ENCODE assay signal across 24 cellular contexts in genomic region chr1:93525431-93525830, GRCh38.
"Had no signal": no experiment of that assay in that cellular context is flagged by ENCODE, and none has a peak within 500 bp of the region (broad histone marks: within the 10 kb centered on the region; RNA-seq: fewer than 3 reads in every experiment).

No MANE protein-coding gene starts in this region.

- H3K9me3 Mint-ChIP-seq: activated CD4-positive, alpha-beta T cell treated with anti-CD3 and anti-CD28 coated beads, Interleukin-2, amount 10 ng/mL, durations not matched to agents 24 days and 14 days; activated CD8-positive, alpha-beta T cell treated with anti-CD3 and anti-CD28 coated beads for 36 hours; activated naive CD4-positive, alpha-beta T cell treated with anti-CD3 and anti-CD28 coated beads, Interleukin-2, amount 50 U/mL, for 24 hours had no signal

- H3K27ac ChIP-seq: ascending aorta, cardiac muscle cell, right atrium auricular region, SK-N-MC, spleen, upper lobe of right lung had no signal

- H3K27ac Mint-ChIP-seq: activated CD4-positive, alpha-beta T cell treated with anti-CD3 and anti-CD28 coated beads, Interleukin-2, amount 10 ng/mL, durations not matched to agents 24 days and 14 days; activated CD8-positive, alpha-beta memory T cell treated with anti-CD3 and anti-CD28 coated beads, Interleukin-2, amount 10 ng/mL, durations not matched to agents 7 days and 5 days; activated CD8-positive, alpha-beta T cell treated with anti-CD3 and anti-CD28 coated beads for 36 hours; activated naive CD4-positive, alpha-beta T cell treated with anti-CD3 and anti-CD28 coated beads, Interleukin-2, amount 50 U/mL, for 24 hours; mesothelial cell of epicardium; naive thymus-derived CD8-positive, alpha-beta T cell; T-helper 17 cell had no signal

- H3K4me3 ChIP-seq: ascending aorta, cardiac muscle cell, lung, right atrium auricular region, SK-N-MC, spleen, upper lobe of right lung had no signal

- ATAC-seq: activated CD4-positive, CD25-positive, alpha-beta regulatory T cell treated with anti-CD3 and anti-CD28 coated beads, Interleukin-2, amount 50 U/mL, for 24 hours; activated CD8-positive, alpha-beta memory T cell treated with anti-CD3 and anti-CD28 coated beads, Interleukin-2, amount 10 ng/mL, durations not matched to agents 7 days and 5 days; activated CD8-positive, alpha-beta T cell treated with anti-CD3 and anti-CD28 coated beads for 36 hours; left lobe of liver; naive thymus-derived CD8-positive, alpha-beta T cell; T-helper 17 cell; upper lobe of right lung had no signal

- DNase-seq: activated CD4-positive, alpha-beta T cell treated with anti-CD3 and anti-CD28 coated beads, Interleukin-2, amount 10 ng/mL, durations not matched to agents 24 days and 14 days; activated CD8-positive, alpha-beta memory T cell treated with anti-CD3 and anti-CD28 coated beads, Interleukin-2, amount 10 ng/mL, durations not matched to agents 7 days and 5 days; activated CD8-positive, alpha-beta T cell treated with anti-CD3 and anti-CD28 coated beads for 36 hours; activated gamma-delta T cell; activated T-cell treated with anti-CD3 and anti-CD28 coated beads for 4 hours; cortex of kidney; effector CD4-positive, alpha-beta T cell; naive thymus-derived CD8-positive, alpha-beta T cell; spleen; stimulated activated CD4-positive, alpha-beta T cell treated with anti-CD3 and anti-CD28 coated beads, Interleukin-4, amount 100 ng/mL, for 24 hours; stimulated activated naive CD4-positive, alpha-beta T cell treated with Interleukin-2 at 50 U/mL for 16 hours; SW 1271; T-helper 17 cell; upper lobe of right lung had no signal

- H3K4me3 Mint-ChIP-seq: activated CD4-positive, alpha-beta T cell treated with anti-CD3 and anti-CD28 coated beads, Interleukin-2, amount 10 ng/mL, durations not matched to agents 24 days and 14 days; activated CD8-positive, alpha-beta memory T cell treated with anti-CD3 and anti-CD28 coated beads, Interleukin-2, amount 10 ng/mL, durations not matched to agents 7 days and 5 days; activated CD8-positive, alpha-beta T cell treated with anti-CD3 and anti-CD28 coated beads for 36 hours; activated naive CD4-positive, alpha-beta T cell treated with anti-CD3 and anti-CD28 coated beads, Interleukin-2, amount 50 U/mL, for 24 hours; mesothelial cell of epicardium; naive thymus-derived CD8-positive, alpha-beta T cell; T-helper 17 cell had no signal

- H3K27me3 Mint-ChIP-seq: progenitor cell of endocrine pancreas, T-helper 17 cell had no signal

- H3K36me3 ChIP-seq: ascending aorta, cardiac muscle cell, right atrium auricular region, spleen had no signal

- H3K36me3 Mint-ChIP-seq: activated CD8-positive, alpha-beta memory T cell treated with anti-CD3 and anti-CD28 coated beads, Interleukin-2, amount 10 ng/mL, durations not matched to agents 7 days and 5 days; activated naive CD4-positive, alpha-beta T cell treated with anti-CD3 and anti-CD28 coated beads, Interleukin-2, amount 50 U/mL, for 24 hours had no signal

- H3K27me3 ChIP-seq: ascending aorta, cardiac muscle cell, right atrium auricular region, spleen, upper lobe of right lung had no signal

- H3K4me1 Mint-ChIP-seq: activated CD4-positive, alpha-beta T cell treated with anti-CD3 and anti-CD28 coated beads, Interleukin-2, amount 10 ng/mL, durations not matched to agents 24 days and 14 days; activated CD8-positive, alpha-beta memory T cell treated with anti-CD3 and anti-CD28 coated beads, Interleukin-2, amount 10 ng/mL, durations not matched to agents 7 days and 5 days; activated naive CD4-positive, alpha-beta T cell treated with anti-CD3 and anti-CD28 coated beads, Interleukin-2, amount 50 U/mL, for 24 hours; naive thymus-derived CD8-positive, alpha-beta T cell; T-helper 17 cell had no signal

- H3K4me1 ChIP-seq: ascending aorta, right atrium auricular region, spleen, upper lobe of right lung had no signal

- H3K9me3 ChIP-seq: ascending aorta, right atrium auricular region, spleen, upper lobe of right lung had no signal
